Comparison of ENCODE assay signal across 1 cellular context in the genomic region with DNA sequence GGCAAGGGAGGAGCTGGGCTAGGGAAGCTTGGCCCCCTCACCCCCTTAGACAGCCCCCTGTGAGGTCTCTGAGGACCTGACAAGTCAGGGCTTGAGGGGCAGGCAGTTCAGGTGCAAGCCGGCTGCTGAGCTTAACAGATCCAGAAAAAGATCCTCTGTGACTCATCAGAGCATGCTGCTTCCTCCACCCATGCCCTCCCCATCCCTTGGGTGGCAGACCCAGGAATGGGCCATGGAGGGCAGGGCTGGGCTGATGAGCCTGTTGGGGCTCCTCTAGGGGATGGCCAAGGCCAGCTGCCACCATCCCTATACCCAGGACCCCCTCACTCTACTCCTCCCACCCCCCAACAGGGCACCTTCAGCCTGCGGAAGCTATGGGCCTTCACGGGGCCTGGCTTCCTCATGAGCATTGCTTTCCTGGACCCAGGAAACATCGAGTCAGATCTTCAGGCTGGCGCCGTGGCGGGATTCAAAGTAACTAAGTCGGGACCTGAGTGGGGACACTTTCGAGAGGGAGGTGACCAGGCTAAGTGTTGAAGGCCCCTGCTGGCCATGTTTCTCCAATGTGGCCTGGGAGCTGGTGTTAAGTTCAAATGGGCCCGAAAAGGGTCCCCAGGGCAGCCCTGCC.
TF ChIP-seq lines count a peak whose summit lies in the region.

No MANE protein-coding gene starts in this region.

TF ChIP-seq in HEK293, 187 proteins besides CTCF, POLR2A, EP300 and RAD21 (continued from another document):
- TF ChIP-seq KLF9 (tag by site-specific recombination; IDR thresholded peaks at IDR 0.05; ENCODE audit: low read depth) (no peak), GFI1B (tag by site-specific recombination; IDR thresholded peaks at IDR 0.05) (no peak)
